Comparison of ENCODE assay signal across 18 cellular contexts in genomic region chr3:36482259-36482658, GRCh38.
"Had no signal": no experiment of that assay in that cellular context is flagged by ENCODE, and none has a peak within 500 bp of the region (broad histone marks: within the 10 kb centered on the region; RNA-seq: fewer than 3 reads in every experiment).

No MANE protein-coding gene starts in this region.

- H3K27ac Mint-ChIP-seq: activated CD4-positive, alpha-beta memory T cell treated with anti-CD3 and anti-CD28 coated beads, Interleukin-2, amount 10 ng/mL, durations not matched to agents 7 days and 5 days; activated naive CD4-positive, alpha-beta T cell treated with anti-CD3 and anti-CD28 coated beads, Interleukin-2, amount 50 U/mL, for 24 hours; endodermal cell; memory B cell; nephron had no signal

- DNase-seq: activated CD4-positive, alpha-beta memory T cell treated with anti-CD3 and anti-CD28 coated beads, Interleukin-2, amount 10 ng/mL, durations not matched to agents 7 days and 5 days; activated effector memory CD4-positive, alpha-beta T cell treated with anti-CD3 and anti-CD28 coated beads, Interleukin-2, amount 50 U/mL, for 16 hours; activated T-cell treated with anti-CD3 and anti-CD28 coated beads, Interleukin-2, amount 50 U/mL, for 4 hours; adrenal gland; endodermal cell; gastrocnemius medialis; heart left ventricle; right lobe of liver; stimulated activated CD4-positive, alpha-beta T cell treated with anti-CD3 and anti-CD28 coated beads, Interleukin-4, amount 100 ng/mL, for 4 hours; stimulated activated CD8-positive, alpha-beta memory T cell treated with anti-CD3 and anti-CD28 coated beads, Interleukin-4, amount 100 ng/mL, for 48 hours; stimulated activated naive CD4-positive, alpha-beta T cell treated with Interleukin-2 at 50 U/mL for 16 hours; transverse colon had no signal

- H3K27me3 ChIP-seq: adrenal gland, gastrocnemius medialis, heart left ventricle, right lobe of liver, transverse colon had no signal

- H3K4me1 Mint-ChIP-seq: activated CD4-positive, alpha-beta memory T cell treated with anti-CD3 and anti-CD28 coated beads, Interleukin-2, amount 10 ng/mL, durations not matched to agents 7 days and 5 days; activated naive CD4-positive, alpha-beta T cell treated with anti-CD3 and anti-CD28 coated beads, Interleukin-2, amount 50 U/mL, for 24 hours; endodermal cell; memory B cell; nephron had no signal

- H3K36me3 Mint-ChIP-seq: activated naive CD4-positive, alpha-beta T cell treated with anti-CD3 and anti-CD28 coated beads, Interleukin-2, amount 50 U/mL, for 24 hours; memory B cell had no signal

- H3K4me3 ChIP-seq: adrenal gland, dorsolateral prefrontal cortex, gastrocnemius medialis, heart left ventricle, right lobe of liver, smooth muscle cell, transverse colon had no signal

- H3K9me3 Mint-ChIP-seq: activated naive CD4-positive, alpha-beta T cell treated with anti-CD3 and anti-CD28 coated beads, Interleukin-2, amount 50 U/mL, for 24 hours had no signal

- H3K9me3 ChIP-seq: adrenal gland, gastrocnemius medialis, right lobe of liver, transverse colon had no signal

- H3K27ac ChIP-seq: adrenal gland, gastrocnemius medialis, heart left ventricle, right lobe of liver, transverse colon, VCaP had no signal

- H3K27me3 Mint-ChIP-seq: activated CD4-positive, alpha-beta memory T cell treated with anti-CD3 and anti-CD28 coated beads, Interleukin-2, amount 10 ng/mL, durations not matched to agents 7 days and 5 days had no signal

- H3K4me1 ChIP-seq: gastrocnemius medialis, heart left ventricle, right lobe of liver, transverse colon had no signal

- H3K4me3 Mint-ChIP-seq: activated CD4-positive, alpha-beta memory T cell treated with anti-CD3 and anti-CD28 coated beads, Interleukin-2, amount 10 ng/mL, durations not matched to agents 7 days and 5 days; activated naive CD4-positive, alpha-beta T cell treated with anti-CD3 and anti-CD28 coated beads, Interleukin-2, amount 50 U/mL, for 24 hours; activated T-cell treated with anti-CD3 and anti-CD28 coated beads, Interleukin-2, amount 50 U/mL, for 4 hours; endodermal cell; memory B cell; nephron had no signal

- ATAC-seq: activated T-cell treated with anti-CD3 and anti-CD28 coated beads, Interleukin-2, amount 50 U/mL, for 4 hours; gastrocnemius medialis; right lobe of liver had no signal

- H3K36me3 ChIP-seq: adrenal gland, gastrocnemius medialis, heart left ventricle, right lobe of liver, transverse colon had no signal
